24 cellular contexts compared by ENCODE assay signal in the genomic region with DNA sequence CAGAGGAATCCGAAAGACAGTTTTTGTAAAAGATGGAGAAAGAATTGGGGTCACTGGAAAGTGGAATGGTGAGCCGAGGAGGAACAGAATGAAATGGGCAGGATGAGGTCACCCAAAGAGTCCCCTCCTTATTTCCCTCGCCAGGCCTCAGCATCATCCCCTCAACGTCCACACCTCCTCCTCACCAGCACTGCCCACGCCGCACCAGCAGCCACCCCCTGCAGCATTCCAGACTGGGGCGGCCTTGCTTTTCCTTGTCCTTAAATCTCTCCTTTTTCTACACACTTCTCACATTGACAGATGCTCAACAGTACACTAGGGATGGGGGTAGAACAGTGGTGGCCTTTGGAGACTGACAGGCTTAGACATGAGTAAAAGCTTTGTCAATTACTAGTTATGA.
"Had no signal": no experiment of that assay in that cellular context is flagged by ENCODE, and none has a peak within 500 bp of the region (broad histone marks: within the 10 kb centered on the region; RNA-seq: fewer than 3 reads in every experiment).

No MANE protein-coding gene starts in this region.

- H3K27me3 ChIP-seq: pancreas, right lobe of liver, sigmoid colon, stomach, thyroid gland, tibial nerve, upper lobe of left lung, vagina had no signal

- H3K36me3 ChIP-seq: pancreas, right lobe of liver, sigmoid colon, stomach, thoracic aorta, thyroid gland, tibial nerve, upper lobe of left lung, vagina had no signal

- H3K9me3 ChIP-seq: pancreas, psoas muscle, right lobe of liver, sigmoid colon, stomach, thoracic aorta, thyroid gland, upper lobe of left lung, vagina had no signal

- FAIRE-seq: pancreas, small intestine, urothelium cell line had no signal

- H3K27ac ChIP-seq: pancreas, psoas muscle, right lobe of liver, sigmoid colon, stomach, thoracic aorta, thyroid gland, tibial nerve, upper lobe of left lung, vagina had no signal

- H3K4me3 ChIP-seq: pancreas, psoas muscle, right lobe of liver, sigmoid colon, stomach, thoracic aorta, thyroid gland, tibial nerve, upper lobe of left lung, vagina had no signal

- H3K4me1 ChIP-seq: pancreas, psoas muscle, right lobe of liver, sigmoid colon, stomach, thyroid gland, tibial nerve, upper lobe of left lung, vagina had no signal

- DNase-seq: naive thymus-derived CD8-positive, alpha-beta T cell; nephron progenitor cell; occipital lobe; pancreas; psoas muscle; right cardiac atrium; right lobe of liver; sigmoid colon; small intestine; stimulated activated CD4-positive, alpha-beta T cell treated with anti-CD3 and anti-CD28 coated beads, Interleukin-15, amount 100 ng/mL, for 24 hours; stimulated activated CD4-positive, alpha-beta T cell treated with anti-CD3 and anti-CD28 coated beads, Interleukin-2, amount 100 ng/mL, for 24 hours; stimulated activated CD4-positive, alpha-beta T cell treated with anti-CD3 and anti-CD28 coated beads, Interleukin-2, amount 100 ng/mL, for 48 hours; stimulated activated CD4-positive, alpha-beta T cell treated with anti-CD3 and anti-CD28 coated beads, Interleukin-4, amount 100 ng/mL, for 24 hours; stimulated activated naive B cell treated with anti-CD40 and anti-IgM and Interleukin-4, amounts not matched to agents 10 μg/mL and 1 μg/mL and 100 μg/mL, for 72 hours; stimulated activated naive CD4-positive, alpha-beta T cell treated with Interleukin-2 at 50 U/mL for 16 hours; stomach; thyroid gland; trophoblast cell had no signal

- ATAC-seq: naive thymus-derived CD8-positive, alpha-beta T cell; pancreas; psoas muscle; right cardiac atrium; right lobe of liver; stimulated activated effector memory CD8-positive, alpha-beta T cell treated with anti-CD3 and anti-CD28 coated beads, Interleukin-12 subunit alpha, Interleukin-12 subunit beta, amount 100 ng/mL, for 72 hours; stimulated activated naive B cell treated with anti-CD40 and anti-IgM and Interleukin-4, amounts not matched to agents 10 μg/mL and 1 μg/mL and 100 μg/mL, for 72 hours had no signal
